ENCODE assay signal across 17 cellular contexts in genomic region chr17:79104898-79105600, GRCh38. TPM values are rescaled to one million over a fixed set of nuclear protein-coding genes. Genes with fewer than 3 reads are reported as not detected.
DNase-seq lines count a peak whose midpoint lies in the region; ATAC-seq, FAIRE-seq and TF ChIP-seq lines count a peak whose summit lies in the region.
"Had no signal": no experiment of that assay in that cellular context is flagged by ENCODE, and none has a peak within 500 bp of the region (broad histone marks: within the 10 kb centered on the region; RNA-seq: fewer than 3 reads in every experiment).

No MANE protein-coding gene starts in this region.

- H3K4me1 ChIP-seq in GM12878 (ENCODE audit: control insufficient read depth, insufficient read depth, low read length) (no peaks in the 10 kb centered on the region), neural progenitor cell (peaks cover 8% of the 10 kb centered on the region)
- H3K4me1 ChIP-seq: SJSA1 had no signal

- peak; percentile 29; the same call in 2 of the 3 replicates for ATAC-seq in GM12878

- peaks cover under 1% of the 10 kb centered on the region for H3K4me1 Mint-ChIP-seq in neural progenitor cell
- H3K4me1 Mint-ChIP-seq: CD8-positive, alpha-beta memory T cell had no signal

- POLR2A ChIA-PET in GM12878 (lab: Charles Lee): no interaction called here

- in situ Hi-C loops in GM12878 (cut with MboI): no loop called here

- H3K79me2 ChIP-seq in GM12878 (ENCODE audit: control insufficient read depth, insufficient read depth, low read length): no peaks in the 10 kb centered on the region
- H3K79me2 ChIP-seq in neural progenitor cell (ENCODE audit: low read depth): no peaks in the 10 kb centered on the region

- H3F3A ChIP-seq in neural progenitor cell (ENCODE audit: low read depth): no peaks in the 10 kb centered on the region

- no peak overlapping the region for H3K4me3 Mint-ChIP-seq in neural progenitor cell
- H3K4me3 Mint-ChIP-seq: CD8-positive, alpha-beta memory T cell had no signal

- CTCF ChIA-PET in GM12878 (lab: Yijun Ruan, JAX): no interaction called here

- TF ChIP-seq RAD21 in GM12878 (IDR thresholded peaks at IDR 0.05; ENCODE audit: insufficient read depth, low read depth, low read length): no peak

- no TSS peak for BruUV-seq in GM12878 (replicated peaks; lab: Mats Ljungman, UMichigan)

- intact Hi-C loops in GM12878 (cut with micrococcal nuclease; ENCODE audit: unreplicated experiment): no loop called here

- H3K36me3 Mint-ChIP-seq in neural progenitor cell: no peaks in the 10 kb centered on the region
- H3K36me3 Mint-ChIP-seq: CD8-positive, alpha-beta memory T cell had no signal

- no peak overlapping the region for H3K4me3 ChIP-seq in GM12878
- no peak overlapping the region for H3K4me3 ChIP-seq in neural progenitor cell
- H3K4me3 ChIP-seq: SJSA1 had no signal

- H2AFZ ChIP-seq in GM12878 (ENCODE audit: control insufficient read depth, low read depth, low read length) (no peak overlapping the region), neural progenitor cell (replicated peaks) (no peak overlapping the region)

- RAD21 ChIA-PET in GM12878 (lab: Charles Lee; ENCODE audit: unreplicated experiment): no interaction called here

- H3K9me3 ChIP-seq in GM12878 (replicated peaks; ENCODE audit: control insufficient read depth, insufficient read depth, low read length): no peaks in the 10 kb centered on the region
- no peaks in the 10 kb centered on the region for H3K9me3 ChIP-seq in neural progenitor cell (ENCODE audit: low read depth)
- H3K9me3 ChIP-seq: SJSA1 had no signal

- H3K9ac ChIP-seq in GM12878 (ENCODE audit: control insufficient read depth, insufficient read depth, low read length) (no peak overlapping the region), neural progenitor cell (no peak overlapping the region)

- no peak for FAIRE-seq in GM12878 (lab: Jason Lieb, UNC)

- TF ChIP-seq CTCF in GM12878 (IDR thresholded peaks at IDR 0.05 in 2 of 3, conservative IDR thresholded peaks at IDR 0.05 in 1 of 3; ENCODE audit: control insufficient read depth in 2 of 3, extremely low read depth in 1 of 3, insufficient read depth in 1 of 3, low read depth in 3 of 3, low read length in 3 of 3) (peak in 2 of 3 experiments; percentile 8 to 9; a peak in 1 of 6 replicates), neural progenitor cell (IDR thresholded peaks at IDR 0.05) (peak; percentile 27)

- no peaks in the 10 kb centered on the region for H3K9me3 Mint-ChIP-seq in neural progenitor cell
- H3K9me3 Mint-ChIP-seq: CD8-positive, alpha-beta memory T cell had no signal

- H3K27ac Mint-ChIP-seq in neural progenitor cell: peak overlapping the region; percentile 60
- H3K27ac Mint-ChIP-seq: CD8-positive, alpha-beta memory T cell had no signal

- DNase-seq in DMS 273 (lab: John Stamatoyannopoulos, UW; ENCODE audit: unreplicated experiment): peak; percentile 28
- no peak for DNase-seq in DMS 273 treated with DMSO at 0.1 percent for 48 hours (lab: John Stamatoyannopoulos, UW)
- DNase-seq in NAMALWA (ENCODE audit: low spot score): peak; percentile 49
- DNase-seq in GM12878 (ENCODE audit: low read depth, low spot score): no peak
- DNase-seq in neural progenitor cell (ENCODE audit: low spot score): peak; percentile 41
- no peak for DNase-seq in activated gamma-delta T cell (lab: John Stamatoyannopoulos, UW)
- DNase-seq in putamen (ENCODE audit: low spot score): no peak
- no peak for DNase-seq in DMS79 treated with DMSO at 0.1 percent for 48 hours (lab: John Stamatoyannopoulos, UW)
- DNase-seq: CD8-positive, alpha-beta memory T cell; EL; Kasumi-1; NCI-H187; NCI-H345; NCI-H526 treated with DMSO at 0.1 percent for 48 hours; NK-92 treated with Interleukin-12 subunit alpha and Interleukin-12 subunit beta, amount 100 ng/mL, for 24 hours had no signal

- H3K4me2 ChIP-seq in GM12878 (ENCODE audit: control insufficient read depth, insufficient read depth): no peak overlapping the region
- H3K4me2 ChIP-seq in neural progenitor cell: no peak overlapping the region

- TF ChIP-seq POLR2A in GM12878 (IDR thresholded peaks at IDR 0.05; ENCODE audit: low read depth, low read length): no peak

- H3K36me3 ChIP-seq in GM12878 (ENCODE audit: control insufficient read depth in 2 of 2, insufficient read depth in 2 of 2, low read length in 1 of 2) (no peaks in the 10 kb centered on the region), neural progenitor cell (no peaks in the 10 kb centered on the region)
- H3K36me3 ChIP-seq: SJSA1 had no signal

- WGBS in GM12878 (ENCODE audit: insufficient coverage, insufficient replicate concordance, low lambda C conversion rate, missing lambda C conversion rate): 10% methylated on average over 12 of the region's 12 CpGs

- H4K20me1 ChIP-seq in GM12878 (ENCODE audit: control insufficient read depth, insufficient read depth) (no peaks in the 10 kb centered on the region), neural progenitor cell (ENCODE audit: low read depth) (no peaks in the 10 kb centered on the region)

- SMC1A ChIA-PET in GM12878 (lab: Charles Lee; ENCODE audit: uncharacterized antibody, unreplicated experiment): no interaction called here

- H3K27ac ChIP-seq in GM12878 (ENCODE audit: control insufficient read depth, insufficient read depth) (no peak overlapping the region), neural progenitor cell (no peak overlapping the region)
- H3K27ac ChIP-seq: 22Rv1, SJSA1 had no signal

- H3K27me3 Mint-ChIP-seq in neural progenitor cell (ENCODE audit: insufficient read depth, low read depth): peaks cover 4% of the 10 kb centered on the region

- H3K27me3 ChIP-seq in GM12878 (replicated peaks in 1 of 2; ENCODE audit: control insufficient read depth in 2 of 2, insufficient read depth in 2 of 2, low read length in 1 of 2) (no peaks in the 10 kb centered on the region; a peak in 2 of 4 replicates), neural progenitor cell (no peaks in the 10 kb centered on the region)

- TF ChIP-seq EP300 in GM12878 (IDR thresholded peaks at IDR 0.05; ENCODE audit: borderline replicate concordance in 1 of 2, control insufficient read depth in 1 of 2, low read depth in 2 of 2, low read length in 2 of 2): no peak

TF ChIP-seq in GM12878, 131 proteins besides CTCF, POLR2A, EP300 and RAD21:
- no peak for TF ChIP-seq MTA3 (IDR thresholded peaks at IDR 0.05; ENCODE audit: borderline replicate concordance, low read length)
- TF ChIP-seq MEF2B (IDR thresholded peaks at IDR 0.05; ENCODE audit: partially characterized antibody, poor library complexity, severe bottlenecking): peak; percentile 20

RNA-seq across cellular contexts. Expression of gene ENGASE, which starts 30.4 kb away (rescaled TPM):
- 88.3 and 94.3 TPM in 2 replicates for total RNA-seq in GM12878 (2013; cell fraction: nucleolus; rRNA removed)
- total RNA-seq in GM12878 (2014; rRNA removed) (7.0 and 10.0 TPM in 2 replicates), GM12878 (2014; rRNA removed; fragmentation: Illumina TruSeq; extraction: Trizol) (7.2 and 8.4 TPM in 2 replicates), GM12878 (2021) (23.1 and 28.9 TPM in 2 replicates), neural progenitor cell (ENCODE audit: low replicate concordance) (11.7 and 29.4 TPM in 2 replicates)
- polyA plus RNA-seq in GM12878 (2011; ENCODE audit: low read depth): 15.9 TPM
- polyA plus RNA-seq in GM12878 (2011; rRNA removed) (13.1 and 16.5 TPM in 2 replicates), GM12878 (2014; fragmentation: Illumina TruSeq; extraction: Trizol) (1.9 and 5.1 TPM in 2 replicates), GM12878 (2014; fragmentation: Nextera tagmentation; extraction: Ambion mirVana) (under 1 TPM; 0.18 to 0.35 TPM), GM12878 (2014; rRNA removed) (20.6 and 22.1 TPM in 2 replicates), GM12878 (2016; fragmentation: Nextera tagmentation; extraction: Ambion mirVana) (10 to 100 TPM; 11.1 to 11.6 TPM)
- polyA plus RNA-seq in GM12878 (2011; cell fraction: cytosol; rRNA removed): 8.7 and 13.0 TPM in 2 replicates
- 223 and 259 TPM in 2 replicates for polyA plus RNA-seq in GM12878 (2011; cell fraction: nucleus; rRNA removed)
- polyA plus RNA-seq in GM12878 (2012): 19.0 and 19.9 TPM in 2 replicates
- 10.1 and 19.9 TPM in 2 replicates for polyA minus RNA-seq in GM12878 (2011; rRNA and poly(A)+ RNA removed)
- polyA minus RNA-seq in GM12878 (2011; cell fraction: cytosol; rRNA and poly(A)+ RNA removed): 5.1 and 8.4 TPM in 2 replicates
- polyA minus RNA-seq in GM12878 (2011; cell fraction: nucleus; rRNA and poly(A)+ RNA removed): 30.9 and 42.0 TPM in 2 replicates

Comparison
In these comparisons a context has a peak if more than half of its experiments do, and no peak if none do; other contexts are left out.
1. DNase-seq: peak in DMS 273 (single experiment), NAMALWA (single experiment) and neural progenitor cell (single experiment); none in DMS 273 treated with DMSO at 0.1 percent for 48 hours (single experiment), GM12878 (single experiment), activated gamma-delta T cell (single experiment), putamen (single experiment) and DMS79 treated with DMSO at 0.1 percent for 48 hours (single experiment).